In genomic region chr2:54429055-54429454, GRCh38 we compare ENCODE assay signal across 16 cellular contexts. TPM values are rescaled to one million over a fixed set of nuclear protein-coding genes. Genes with fewer than 3 reads are reported as not detected.
A peak's percentile ranks its signal among the peaks of the same experiment; 100 is the strongest.
DNase-seq lines count a peak whose midpoint lies in the region; ATAC-seq and TF ChIP-seq lines count a peak whose summit lies in the region.
"Had no signal": no experiment of that assay in that cellular context is flagged by ENCODE, and none has a peak within 500 bp of the region (broad histone marks: within the 10 kb centered on the region; RNA-seq: fewer than 3 reads in every experiment).

No MANE protein-coding gene starts in this region.

- DNase-seq in heart right ventricle (no peak), Right ventricle myocardium inferior (ENCODE audit: missing footprints) (no peak), retinal pigment epithelial cell (ENCODE audit: low read depth) (peak; percentile 25), uterus (no peak), COLO829 (ENCODE audit: low spot score) (no peak), NCI-H1105 treated with DMSO at 0.1 percent for 48 hours (lab: John Stamatoyannopoulos, UW) (no peak)
- no peak for DNase-seq in activated naive CD8-positive, alpha-beta T cell treated with anti-CD3 and anti-CD28 coated beads for 36 hours
- DNase-seq: CD4-positive, alpha-beta T cell; DND-41; endodermal cell; NCI-H1930; stimulated activated CD4-positive, alpha-beta T cell treated with anti-CD3 and anti-CD28 coated beads, Interleukin-4, amount 100 ng/mL, for 4 hours had no signal

- TF ChIP-seq EP300 in gastroesophageal sphincter (IDR thresholded peaks at IDR 0.05) = no peak

- H3K36me3 ChIP-seq in heart right ventricle = no peaks in the 10 kb centered on the region
- H3K36me3 ChIP-seq in gastroesophageal sphincter = no peaks in the 10 kb centered on the region
- no peaks in the 10 kb centered on the region for H3K36me3 ChIP-seq in uterus

- no peak overlapping the region for H3K4me3 Mint-ChIP-seq in activated naive CD8-positive, alpha-beta T cell treated with anti-CD3 and anti-CD28 coated beads for 36 hours
- H3K4me3 Mint-ChIP-seq: CD4-positive, alpha-beta T cell; endodermal cell had no signal

- 28 to 39% methylated on average over 5 of the region's 5 CpGs for WGBS in heart right ventricle, 2 donors
- 5 to 9% methylated on average over 5 of the region's 5 CpGs for WGBS in gastroesophageal sphincter (ENCODE audit: low coverage in 1 of 2), 2 donors

- H3K4me1 Mint-ChIP-seq in activated naive CD8-positive, alpha-beta T cell treated with anti-CD3 and anti-CD28 coated beads for 36 hours = peaks cover 6% of the 10 kb centered on the region

- no peak overlapping the region for H3K4me3 ChIP-seq in heart right ventricle
- no peak overlapping the region for H3K4me3 ChIP-seq in gastroesophageal sphincter
- H3K4me3 ChIP-seq in retinal pigment epithelial cell (ENCODE audit: low read length) = no peak overlapping the region
- no peak overlapping the region for H3K4me3 ChIP-seq in uterus
- H3K4me3 ChIP-seq: A549, smooth muscle cell had no signal

- TF ChIP-seq CTCF in heart right ventricle (IDR thresholded peaks at IDR 0.05) = no peak
- no peak for TF ChIP-seq CTCF in gastroesophageal sphincter (IDR thresholded peaks at IDR 0.05)
- TF ChIP-seq CTCF in retinal pigment epithelial cell (conservative IDR thresholded peaks at IDR 0.05; ENCODE audit: low read depth, low read length) = no peak
- TF ChIP-seq CTCF in uterus (IDR thresholded peaks at IDR 0.05) = no peak

- H3K4me1 ChIP-seq in heart right ventricle (peaks cover 18 to 93% (median 60%) of the 10 kb centered on the region in 9 donors), gastroesophageal sphincter (peaks cover 28 to 69% (median 48%) of the 10 kb centered on the region in 3 donors), uterus (peaks cover 0 to 13% of the 10 kb centered on the region in 2 donors)
- H3K4me1 ChIP-seq: A549 had no signal

- H3K27me3 ChIP-seq in heart right ventricle (peaks cover 0 to under 1% (median 0%) of the 10 kb centered on the region in 7 donors), gastroesophageal sphincter (no peaks in the 10 kb centered on the region), uterus (no peaks in the 10 kb centered on the region)

- no peaks in the 10 kb centered on the region for H3K36me3 Mint-ChIP-seq in activated naive CD8-positive, alpha-beta T cell treated with anti-CD3 and anti-CD28 coated beads for 36 hours

- intact Hi-C loops in heart right ventricle (cut with DNase I) (loop anchor here in 1 of 10 donors (5.0 kb wide), 1 partner anchor 57 kb away; no protein-coding TSS in a partner anchor), Right ventricle myocardium inferior (cut with DNase I) (loop anchor here (5.0 kb wide), 1 partner anchor 47 kb away; no protein-coding TSS in a partner anchor), uterus (cut with DNase I; ENCODE audit: low total_unique reads) (no loop called here)

- H3K27ac Mint-ChIP-seq in activated naive CD8-positive, alpha-beta T cell treated with anti-CD3 and anti-CD28 coated beads for 36 hours = no peak overlapping the region
- H3K27ac Mint-ChIP-seq: activated T-helper 2 cell treated with anti-CD3 and anti-CD28 coated beads, Interferon-gamma antibody, Interleukin-2, Interleukin-4, amounts not matched to agents 10 μg/mL and 5 μg/mL and 100 μg/mL, durations not matched to agents 14 hours and 24 hours and 36 hours; CD4-positive, alpha-beta T cell; endodermal cell had no signal

- no peaks in the 10 kb centered on the region for H3K9me3 ChIP-seq in heart right ventricle
- H3K9me3 ChIP-seq in gastroesophageal sphincter = no peaks in the 10 kb centered on the region
- H3K9me3 ChIP-seq in uterus = no peaks in the 10 kb centered on the region
- H3K9me3 ChIP-seq: A549 had no signal

- ATAC-seq in heart right ventricle = no peak
- no peak for ATAC-seq in Right ventricle myocardium inferior
- ATAC-seq in gastroesophageal sphincter = no peak

- peak overlapping the region in 9 of 10 donors; percentile 73 to 90 (median 82) for H3K27ac ChIP-seq in heart right ventricle
- peak overlapping the region; percentile 67 to 82 (median 80) for H3K27ac ChIP-seq in gastroesophageal sphincter
- peak overlapping the region; percentile 25 to 46 for H3K27ac ChIP-seq in uterus
- H3K27ac ChIP-seq: A549 had no signal

- TF ChIP-seq POLR2A in gastroesophageal sphincter (IDR thresholded peaks at IDR 0.05) (no peak), uterus (IDR thresholded peaks at IDR 0.05) (no peak)

- no peaks in the 10 kb centered on the region for H3K27me3 Mint-ChIP-seq in activated naive CD8-positive, alpha-beta T cell treated with anti-CD3 and anti-CD28 coated beads for 36 hours
- H3K27me3 Mint-ChIP-seq: CD4-positive, alpha-beta T cell had no signal

- no peaks in the 10 kb centered on the region for H3K9me3 Mint-ChIP-seq in activated naive CD8-positive, alpha-beta T cell treated with anti-CD3 and anti-CD28 coated beads for 36 hours
- H3K9me3 Mint-ChIP-seq: activated T-helper 2 cell treated with anti-CD3 and anti-CD28 coated beads, Interferon-gamma antibody, Interleukin-2, Interleukin-4, amounts not matched to agents 10 μg/mL and 5 μg/mL and 100 μg/mL, durations not matched to agents 14 hours and 24 hours and 36 hours; CD4-positive, alpha-beta T cell; endodermal cell had no signal

RNA-seq across cellular contexts. Expression of gene SPTBN1, which starts 27.1 kb away (rescaled TPM):
- total RNA-seq in heart right ventricle (100 to 1,000 TPM; 366 to 643 (median 507) TPM), Right ventricle myocardium inferior (439 TPM), gastroesophageal sphincter (100 to 1,000 TPM; 353 to 606 (median 498) TPM), uterus (100 to 1,000 TPM; 189 to 423 (median 341) TPM)
- 100 to 1,000 TPM in 1 of 2 donors, 10 to 100 TPM in 1; 91.1 to 142 TPM for polyA plus RNA-seq in heart right ventricle
- 10 to 100 TPM; 87.0 to 88.3 TPM for total RNA-seq in activated naive CD8-positive, alpha-beta T cell treated with anti-CD3 and anti-CD28 coated beads for 36 hours
